ENCODE assay signal across 9 cellular contexts in the genomic region with DNA sequence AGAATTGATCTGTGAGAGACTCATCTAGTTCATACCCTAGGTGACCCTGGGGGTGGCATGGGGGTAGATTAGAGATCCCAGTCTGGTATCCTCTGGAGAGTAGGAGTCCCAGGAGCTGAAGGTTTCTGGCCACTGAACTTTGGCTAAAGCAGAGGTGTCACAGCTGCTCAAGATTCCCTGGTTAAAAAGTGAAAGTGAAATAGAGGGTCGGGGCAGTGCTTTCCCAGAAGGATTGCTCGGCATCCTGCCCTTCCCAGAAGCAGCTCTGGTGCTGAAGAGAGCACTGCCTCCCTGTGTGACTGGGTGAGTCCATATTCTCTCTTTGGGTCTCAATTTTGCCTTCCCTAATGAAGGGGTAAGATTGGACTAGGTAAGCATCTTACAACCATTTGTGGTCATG. TPM values are rescaled to one million over a fixed set of nuclear protein-coding genes. Genes with fewer than 3 reads are reported as not detected.
DNase-seq lines count a peak whose midpoint lies in the region; ATAC-seq and TF ChIP-seq lines count a peak whose summit lies in the region.
"Had no signal": no experiment of that assay in that cellular context is flagged by ENCODE, and none has a peak within 500 bp of the region (broad histone marks: within the 10 kb centered on the region; RNA-seq: fewer than 3 reads in every experiment).

No MANE protein-coding gene starts in this region.

- H3K4me1 ChIP-seq in BLaER1 = peaks cover 21% of the 10 kb centered on the region
- H3K4me1 ChIP-seq in Peyer's patch = peaks cover 0 to 20% (median 6%) of the 10 kb centered on the region in 4 donors
- H3K4me1 ChIP-seq in esophagus squamous epithelium = peaks cover 4 to 28% (median 23%) of the 10 kb centered on the region in 3 donors
- peaks cover 13% of the 10 kb centered on the region for H3K4me1 ChIP-seq in Karpas-422 (ENCODE audit: low read length)

- no peaks in the 10 kb centered on the region for H3K27me3 ChIP-seq in BLaER1
- no peaks in the 10 kb centered on the region for H3K27me3 ChIP-seq in Peyer's patch
- H3K27me3 ChIP-seq in esophagus squamous epithelium = no peaks in the 10 kb centered on the region
- H3K27me3 ChIP-seq in Karpas-422 (ENCODE audit: low read length) = no peaks in the 10 kb centered on the region

- H3K9me3 ChIP-seq in BLaER1 (0 out of 2 replicates have a peak, but pooled peaks cover under 1% of the 10 kb centered on the region), Peyer's patch (no peaks in the 10 kb centered on the region), esophagus squamous epithelium (no peaks in the 10 kb centered on the region), Karpas-422 (ENCODE audit: low read length) (no peaks in the 10 kb centered on the region)

- H3K36me3 ChIP-seq in BLaER1 (peaks cover 65% of the 10 kb centered on the region), Peyer's patch (peaks cover 0 to 40% (median 0%) of the 10 kb centered on the region in 3 donors), esophagus squamous epithelium (peaks cover 9 to 67% (median 19%) of the 10 kb centered on the region in 3 donors), Karpas-422 (ENCODE audit: insufficient read depth, low read length) (peaks cover 8% of the 10 kb centered on the region; the same call in 1 of the 2 replicates)

- ATAC-seq in omental fat pad (ENCODE audit: low FRiP score) = peak; percentile 61

- H3K4me2 ChIP-seq in BLaER1 = peak overlapping the region; percentile 66
- H3K4me2 ChIP-seq in Karpas-422 (ENCODE audit: low read depth, low read length, poor library complexity, severe bottlenecking) = no peak overlapping the region

- peaks cover 35% of the 10 kb centered on the region for H4K20me1 ChIP-seq in BLaER1
- H4K20me1 ChIP-seq in Karpas-422 (ENCODE audit: insufficient read depth, low read depth, low read length) = no peaks in the 10 kb centered on the region

- no peaks in the 10 kb centered on the region for H3K79me2 ChIP-seq in Karpas-422 (ENCODE audit: low read length)

- no peaks in the 10 kb centered on the region for H3K9me2 ChIP-seq in Karpas-422 (replicated peaks; ENCODE audit: insufficient read depth, low read length)

- H3K4me3 ChIP-seq in BLaER1 = no peak overlapping the region
- H3K4me3 ChIP-seq in Peyer's patch = peak overlapping the region; percentile 19 to 27 (median 22)
- peak overlapping the region in 3 of 4 donors; percentile 13 to 52 (median 20) for H3K4me3 ChIP-seq in esophagus squamous epithelium
- H3K4me3 ChIP-seq in Karpas-422 (ENCODE audit: low read length) = no peak overlapping the region

- H3K9ac ChIP-seq in BLaER1 = no peak overlapping the region
- H3K9ac ChIP-seq in Karpas-422 (ENCODE audit: low read length) = no peak overlapping the region

- WGBS in esophagus squamous epithelium, 2 donors = 0 to 31% methylated on average over 2 of the region's 2 CpGs

- TF ChIP-seq POLR2A in Peyer's patch (IDR thresholded peaks at IDR 0.05) (no peak), esophagus squamous epithelium (IDR thresholded peaks at IDR 0.05) (no peak)

- DNase-seq in Peyer's patch (no peak), esophagus squamous epithelium (lab: John Stamatoyannopoulos, UW) (no peak), omental fat pad (ENCODE audit: low spot score) (peak; percentile 22), Karpas-422 (no peak), AML-193 (lab: John Stamatoyannopoulos, UW) (no peak), GF-D8 (lab: John Stamatoyannopoulos, UW) (no peak)
- DNase-seq in stimulated activated CD4-positive, alpha-beta T cell treated with anti-CD3 and anti-CD28 coated beads, Interleukin-2, amount 100 ng/mL, for 24 hours = no peak
- DNase-seq: glutamatergic neuron had no signal

- TF ChIP-seq CTCF in Peyer's patch (IDR thresholded peaks at IDR 0.05) (no peak), esophagus squamous epithelium (IDR thresholded peaks at IDR 0.05) (no peak), omental fat pad (IDR thresholded peaks at IDR 0.05) (no peak)

- intact Hi-C loops in esophagus squamous epithelium (cut with DNase I) = no loop called here

- peak overlapping the region; percentile 71 for H3K27ac ChIP-seq in BLaER1
- peak overlapping the region; percentile 43 to 80 (median 66) for H3K27ac ChIP-seq in Peyer's patch
- H3K27ac ChIP-seq in esophagus squamous epithelium = peak overlapping the region; percentile 34 to 85 (median 66)
- H3K27ac ChIP-seq in Karpas-422 (ENCODE audit: low read length) = no peak overlapping the region

- H2AFZ ChIP-seq in Karpas-422 (ENCODE audit: low read length) = no peak overlapping the region

RNA-seq across cellular contexts. Expression of a gene that starts 0.7 kb away (rescaled TPM):
- 10 to 100 TPM; 16.1 to 45.4 (median 28.2) TPM for total RNA-seq in Peyer's patch
- 1 to 10 TPM; 1.6 to 6.5 (median 4.8) TPM for total RNA-seq in esophagus squamous epithelium
- 10 to 100 TPM in 2 of 4 donors, 1 to 10 TPM in 2; 4.1 to 16.7 (median 10.8) TPM for total RNA-seq in omental fat pad
- total RNA-seq in Karpas-422 (2014; rRNA removed; shearing (Covaris generic); ENCODE audit: low replicate concordance) = 5.4 and 6.2 TPM in 2 replicates

Comparison
In these comparisons a context has a peak if more than half of its experiments do, and no peak if none do; other contexts are left out.
1. H3K4me3 ChIP-seq: peak in Peyer's patch (4 of 4) and esophagus squamous epithelium (3 of 4); none in BLaER1 (single experiment) and Karpas-422 (single experiment).